1 cellular context compared by ENCODE assay signal in the genomic region with DNA sequence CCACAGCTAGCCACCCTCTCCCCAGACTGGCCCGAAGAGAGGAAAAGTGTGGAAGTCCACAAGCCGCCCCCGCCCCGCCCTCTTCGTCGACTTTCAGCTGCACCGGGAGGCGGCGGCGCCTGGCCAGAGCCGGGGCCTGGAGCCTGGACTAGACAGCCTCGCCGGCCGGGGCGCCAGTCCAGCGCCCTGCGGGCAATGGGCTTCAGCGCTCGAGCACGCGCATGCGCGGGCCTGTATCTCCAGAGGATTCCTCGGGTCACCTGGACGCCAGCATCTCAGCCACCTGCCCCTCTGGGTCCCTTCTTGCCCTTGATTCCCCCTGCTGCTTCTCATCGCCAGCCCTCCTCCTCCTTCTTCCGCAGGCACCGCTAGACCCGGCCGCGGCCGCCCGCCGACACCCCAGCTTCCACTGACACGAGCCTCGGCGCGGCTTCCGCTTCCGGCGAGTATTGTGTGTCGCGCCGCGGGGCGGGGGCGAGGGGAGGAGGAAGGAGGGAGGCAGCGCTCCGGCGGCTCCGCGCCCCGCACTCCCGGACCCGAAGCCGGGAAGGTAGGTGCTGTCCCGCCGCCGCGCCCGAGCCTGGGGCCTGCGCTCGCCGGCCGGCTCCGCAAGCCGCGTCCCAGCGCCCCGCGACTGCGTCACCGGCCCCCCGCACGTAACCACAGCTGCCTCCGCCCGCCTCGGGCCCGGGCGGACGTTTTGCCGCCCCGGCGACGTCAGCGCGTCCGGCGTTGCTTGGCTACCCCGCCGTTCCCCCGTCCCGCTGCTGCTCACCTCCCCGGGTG.
TF ChIP-seq lines count a peak whose summit lies in the region.

A gene (plus strand): TSS at position 482 of the 786 bp plus-strand sequence. CDS start 2,391 bp downstream, outside the sequence.

TF ChIP-seq in GM23338, 12 proteins besides CTCF, POLR2A, EP300 and RAD21:
- TF ChIP-seq EZH2 (IDR thresholded peaks at IDR 0.05; ENCODE audit: low read depth, unreplicated experiment): no peak
- TF ChIP-seq, protein P1, sequence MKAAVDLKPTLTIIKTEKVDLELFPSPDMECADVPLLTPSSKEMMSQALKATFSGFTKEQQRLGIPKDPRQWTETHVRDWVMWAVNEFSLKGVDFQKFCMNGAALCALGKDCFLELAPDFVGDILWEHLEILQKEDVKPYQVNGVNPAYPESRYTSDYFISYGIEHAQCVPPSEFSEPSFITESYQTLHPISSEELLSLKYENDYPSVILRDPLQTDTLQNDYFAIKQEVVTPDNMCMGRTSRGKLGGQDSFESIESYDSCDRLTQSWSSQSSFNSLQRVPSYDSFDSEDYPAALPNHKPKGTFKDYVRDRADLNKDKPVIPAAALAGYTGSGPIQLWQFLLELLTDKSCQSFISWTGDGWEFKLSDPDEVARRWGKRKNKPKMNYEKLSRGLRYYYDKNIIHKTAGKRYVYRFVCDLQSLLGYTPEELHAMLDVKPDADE (IDR thresholded peaks at IDR 0.05): no peak
- peak; percentile 58 for TF ChIP-seq POLR2AphosphoS5 (IDR thresholded peaks at IDR 0.05; ENCODE audit: low read depth)
- no peak for TF ChIP-seq STAT1 (IDR thresholded peaks at IDR 0.05; ENCODE audit: unreplicated experiment)
- TF ChIP-seq, protein P2, sequence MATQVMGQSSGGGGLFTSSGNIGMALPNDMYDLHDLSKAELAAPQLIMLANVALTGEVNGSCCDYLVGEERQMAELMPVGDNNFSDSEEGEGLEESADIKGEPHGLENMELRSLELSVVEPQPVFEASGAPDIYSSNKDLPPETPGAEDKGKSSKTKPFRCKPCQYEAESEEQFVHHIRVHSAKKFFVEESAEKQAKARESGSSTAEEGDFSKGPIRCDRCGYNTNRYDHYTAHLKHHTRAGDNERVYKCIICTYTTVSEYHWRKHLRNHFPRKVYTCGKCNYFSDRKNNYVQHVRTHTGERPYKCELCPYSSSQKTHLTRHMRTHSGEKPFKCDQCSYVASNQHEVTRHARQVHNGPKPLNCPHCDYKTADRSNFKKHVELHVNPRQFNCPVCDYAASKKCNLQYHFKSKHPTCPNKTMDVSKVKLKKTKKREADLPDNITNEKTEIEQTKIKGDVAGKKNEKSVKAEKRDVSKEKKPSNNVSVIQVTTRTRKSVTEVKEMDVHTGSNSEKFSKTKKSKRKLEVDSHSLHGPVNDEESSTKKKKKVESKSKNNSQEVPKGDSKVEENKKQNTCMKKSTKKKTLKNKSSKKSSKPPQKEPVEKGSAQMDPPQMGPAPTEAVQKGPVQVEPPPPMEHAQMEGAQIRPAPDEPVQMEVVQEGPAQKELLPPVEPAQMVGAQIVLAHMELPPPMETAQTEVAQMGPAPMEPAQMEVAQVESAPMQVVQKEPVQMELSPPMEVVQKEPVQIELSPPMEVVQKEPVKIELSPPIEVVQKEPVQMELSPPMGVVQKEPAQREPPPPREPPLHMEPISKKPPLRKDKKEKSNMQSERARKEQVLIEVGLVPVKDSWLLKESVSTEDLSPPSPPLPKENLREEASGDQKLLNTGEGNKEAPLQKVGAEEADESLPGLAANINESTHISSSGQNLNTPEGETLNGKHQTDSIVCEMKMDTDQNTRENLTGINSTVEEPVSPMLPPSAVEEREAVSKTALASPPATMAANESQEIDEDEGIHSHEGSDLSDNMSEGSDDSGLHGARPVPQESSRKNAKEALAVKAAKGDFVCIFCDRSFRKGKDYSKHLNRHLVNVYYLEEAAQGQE (IDR thresholded peaks at IDR 0.05; ENCODE audit: unreplicated experiment): no peak
